In the genomic region with DNA sequence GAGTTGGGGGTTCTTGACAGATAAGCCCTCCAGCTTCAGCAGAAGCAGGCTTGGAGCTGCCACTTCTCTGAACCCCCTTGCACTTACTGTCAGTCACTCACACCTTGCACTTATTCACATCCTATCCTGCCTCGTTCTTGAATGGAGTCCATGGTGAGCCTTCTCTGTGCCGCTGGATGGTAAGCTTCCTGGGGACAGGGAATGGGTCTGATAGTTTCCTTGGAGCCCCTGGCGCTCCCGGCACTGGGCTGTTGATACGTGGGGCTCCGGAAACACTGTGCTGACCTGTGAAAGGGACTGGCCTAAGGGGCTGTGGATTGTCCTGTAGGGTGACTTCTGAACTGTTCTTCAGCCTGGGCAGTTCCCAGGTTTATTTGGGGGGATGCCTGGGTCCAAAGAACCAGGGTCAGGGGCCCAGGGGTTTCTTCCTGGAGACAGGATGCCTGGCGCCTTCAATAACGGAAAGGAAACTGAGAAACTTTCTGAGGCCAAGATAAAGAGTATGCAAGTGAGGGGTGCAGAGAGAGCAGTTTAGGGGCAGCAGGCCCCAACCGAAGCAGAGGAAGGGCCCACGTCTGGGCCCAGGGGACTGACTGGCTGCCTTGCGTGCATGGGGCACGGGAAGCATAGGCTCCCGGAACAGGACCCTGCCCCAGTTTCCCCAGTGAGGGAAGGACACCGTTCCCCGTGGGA, we compare ENCODE assay signal across 8 cellular contexts. TPM values are rescaled to one million over a fixed set of nuclear protein-coding genes. Genes with fewer than 3 reads are reported as not detected.
DNase-seq lines count a peak whose midpoint lies in the region; ATAC-seq, FAIRE-seq and TF ChIP-seq lines count a peak whose summit lies in the region.

No MANE protein-coding gene starts in this region.

- TF ChIP-seq CTCF in Caco-2 (IDR thresholded peaks at IDR 0.05; ENCODE audit: insufficient read depth in 1 of 2, low read depth in 1 of 2, low read length in 1 of 2, severe bottlenecking in 1 of 2, unreplicated experiment in 1 of 2) (no peak), IMR-90 (conservative IDR thresholded peaks at IDR 0.05; ENCODE audit: low read depth, low read length) (no peak), K562 (IDR thresholded peaks at IDR 0.05 in 2 of 3, conservative IDR thresholded peaks at IDR 0.05 in 1 of 3; ENCODE audit: insufficient read depth in 2 of 3, low read depth in 1 of 3, low read length in 3 of 3) (no peak), vagina (IDR thresholded peaks at IDR 0.05) (no peak)

- WGBS in IMR-90 (ENCODE audit: extremely low coverage in 2 of 2, insufficient read length in 1 of 2), 2 experiments = 15% methylated on average over 11 of the region's 15 CpGs; no CpG with 5 or more reads in 1 of the 2 experiments
- 9% methylated on average over 15 of the region's 15 CpGs for WGBS in K562 (ENCODE audit: insufficient coverage, low coverage, missing lambda C conversion rate)
- 32% methylated on average over 15 of the region's 15 CpGs for WGBS in mesenchymal stem cell

- FAIRE-seq in K562 (lab: Jason Lieb, UNC) = peak; percentile 40
- FAIRE-seq in HTR-8/SVneo (lab: Jason Lieb, UNC) = no peak

- intact Hi-C loops in Caco-2 (cut with micrococcal nuclease; ENCODE audit: unreplicated experiment) = loop anchor here (2.0 kb wide), 1 partner anchor 44 kb away; no protein-coding TSS in a partner anchor
- intact Hi-C loops in IMR-90 (cut with micrococcal nuclease) = no loop called here
- intact Hi-C loops in K562 (cut with micrococcal nuclease) = loop anchor here (2.0 kb wide), 1 partner anchor 66 kb away; no protein-coding TSS in a partner anchor
- intact Hi-C loops in vagina (cut with DNase I) = loop anchor here (5.0 kb wide), 1 partner anchor 63 kb away; no protein-coding TSS in a partner anchor

- peak overlapping the region; percentile 89; the same call in 2 of the 3 replicates for H2BK15ac ChIP-seq in IMR-90 (ENCODE audit: low read depth, low read length)
- peak overlapping the region; percentile 28 for H2BK15ac ChIP-seq in mesenchymal stem cell (ENCODE audit: low read depth, poor library complexity, severe bottlenecking)

- peak overlapping the region; percentile 100 for H2AK9ac ChIP-seq in IMR-90 (replicated peaks; ENCODE audit: low read depth, low read length, poor library complexity)

- H3K23ac ChIP-seq in IMR-90 (ENCODE audit: low read depth, low read length) (peak overlapping the region; percentile 99), mesenchymal stem cell (ENCODE audit: low read length in 2 of 2) (peak overlapping the region in 1 of 2 experiments; percentile 66)

- H2BK120ac ChIP-seq in IMR-90 (ENCODE audit: low read depth, low read length) (peak overlapping the region; percentile 86), mesenchymal stem cell (ENCODE audit: low read depth, low read length) (peak overlapping the region; percentile 94)

- H2AFZ ChIP-seq in IMR-90 (replicated peaks; ENCODE audit: low read length, poor library complexity) (peak overlapping the region; percentile 98), K562 (ENCODE audit: low read depth, low read length) (peak overlapping the region; percentile 93), mesenchymal stem cell (ENCODE audit: low read depth, low read length) (peak overlapping the region; percentile 15)

- H4K5ac ChIP-seq in IMR-90 (ENCODE audit: low read depth, low read length) = peak overlapping the region; percentile 92

- H4K91ac ChIP-seq in IMR-90 (ENCODE audit: insufficient read depth, low read depth, low read length) (peak overlapping the region; percentile 93), mesenchymal stem cell (ENCODE audit: low read length) (peak overlapping the region; percentile 93)

- H3K9me1 ChIP-seq in IMR-90 (ENCODE audit: insufficient read depth, low read length) (peaks cover 16% of the 10 kb centered on the region), K562 (ENCODE audit: control insufficient read depth, insufficient read depth, low read length) (no peaks in the 10 kb centered on the region)

- H4K8ac ChIP-seq in IMR-90 (ENCODE audit: low read depth in 2 of 2, low read length in 2 of 2) = peak overlapping the region; percentile 84 to 98
- peak overlapping the region; percentile 98 for H4K8ac ChIP-seq in mesenchymal stem cell (ENCODE audit: low read length)

- no peaks in the 10 kb centered on the region for H3K36me3 ChIP-seq in Caco-2 (ENCODE audit: control insufficient read depth, insufficient read depth, low read length)
- H3K36me3 ChIP-seq in IMR-90 (ENCODE audit: control insufficient read depth, insufficient read depth, low read length) = no peaks in the 10 kb centered on the region
- peaks cover 27% of the 10 kb centered on the region for H3K36me3 ChIP-seq in K562 (ENCODE audit: control insufficient read depth, insufficient read depth, low read length)
- peaks cover 2 to 4% of the 10 kb centered on the region in 2 experiments for H3K36me3 ChIP-seq in mesenchymal stem cell (ENCODE audit: control insufficient read depth in 1 of 2, insufficient read depth in 2 of 2, low read depth in 1 of 2, low read length in 2 of 2)
- no peaks in the 10 kb centered on the region for H3K36me3 ChIP-seq in vagina

- TF ChIP-seq EP300 in K562 (IDR thresholded peaks at IDR 0.05; ENCODE audit: low read length) = no peak

- peaks cover 59% of the 10 kb centered on the region for H3K79me2 ChIP-seq in K562 (ENCODE audit: control insufficient read depth, insufficient read depth, low read length)

- H3K27me3 ChIP-seq in Caco-2 (replicated peaks; ENCODE audit: control insufficient read depth, insufficient read depth, low read length) (no peaks in the 10 kb centered on the region), IMR-90 (ENCODE audit: control insufficient read depth, insufficient read depth, low read length) (no peaks in the 10 kb centered on the region), K562 (ENCODE audit: control insufficient read depth in 2 of 2, insufficient read depth in 2 of 2, low read length in 2 of 2) (no peaks in the 10 kb centered on the region), mesenchymal stem cell (ENCODE audit: control insufficient read depth in 1 of 2, insufficient read depth in 1 of 2, low read length in 2 of 2) (no peaks in the 10 kb centered on the region), vagina (no peaks in the 10 kb centered on the region)

- H3K9me3 ChIP-seq in Caco-2 = no peaks in the 10 kb centered on the region
- no peaks in the 10 kb centered on the region for H3K9me3 ChIP-seq in IMR-90 (ENCODE audit: control insufficient read depth, insufficient read depth, low read length)
- no peaks in the 10 kb centered on the region for H3K9me3 ChIP-seq in K562 (replicated peaks; ENCODE audit: control insufficient read depth, insufficient read depth, low read depth, low read length)
- H3K9me3 ChIP-seq in mesenchymal stem cell (ENCODE audit: control insufficient read depth, low read length) = no peaks in the 10 kb centered on the region
- no peaks in the 10 kb centered on the region for H3K9me3 ChIP-seq in vagina

- BruUV-seq in Caco-2 (replicated peaks; lab: Mats Ljungman, UMichigan) (TSS peak; percentile 59), IMR-90 (replicated peaks; lab: Mats Ljungman, UMichigan) (no TSS peak), K562 (replicated peaks; lab: Mats Ljungman, UMichigan) (TSS peak; percentile 85)

- H3K4me2 ChIP-seq in IMR-90 (ENCODE audit: low read depth, low read length) (peak overlapping the region; percentile 75), K562 (ENCODE audit: insufficient read depth, low read length) (peak overlapping the region; percentile 83), mesenchymal stem cell (ENCODE audit: low read length, poor library complexity, severe bottlenecking) (peak overlapping the region; percentile 59)

- in situ Hi-C loops in IMR-90 (cut with MboI; ENCODE audit: low sequenced_read_pairs) = no loop called here
- in situ Hi-C loops in K562 (cut with MboI) = no loop called here

- TF ChIP-seq POLR2A in IMR-90 (IDR thresholded peaks at IDR 0.05; ENCODE audit: low read depth, low read length) (no peak), K562 (conservative IDR thresholded peaks at IDR 0.05) (no peak), vagina (IDR thresholded peaks at IDR 0.05) (no peak)

- H3K4me3 ChIP-seq in Caco-2 (ENCODE audit: low read depth, low read length) (peak overlapping the region; percentile 82), IMR-90 (ENCODE audit: insufficient read depth, low read depth, low read length) (peak overlapping the region; percentile 94), K562 (peak overlapping the region; percentile 65), mesenchymal stem cell (ENCODE audit: insufficient read depth in 1 of 2, low read depth in 1 of 2, low read length in 2 of 2) (peak overlapping the region; percentile 87 to 91), vagina (peak overlapping the region; percentile 72 to 86)

- peak; percentile 45 for ATAC-seq in GM21390 (IDR thresholded peaks at IDR 0.05; ENCODE audit: unreplicated experiment)
- ATAC-seq in IMR-90 (ENCODE audit: low read depth) = peak; percentile 21
- peak; percentile 50 for ATAC-seq in K562

- POLR2A ChIA-PET in Caco-2 (lab: Charles Lee) = interaction anchor here (1.0 to 1.7 kb wide), 2 partner anchors 51 to 62 kb away, joined by 7 to 9 read pairs; partner anchors contain the start of gene DCPS
- POLR2A ChIA-PET in IMR-90 (lab: Charles Lee; ENCODE audit: unreplicated experiment) = no interaction called here
- POLR2A ChIA-PET in K562 (lab: Yijun Ruan, JAX) = interaction anchor here (1.3 to 1.4 kb wide), 2 partner anchors 9 kb away, joined by 5 read pairs; no protein-coding TSS in a partner anchor

- DNase-seq in Caco-2 = no peak
- no peak for DNase-seq in IMR-90
- peak; percentile 23 to 55 (median 38) for DNase-seq in K562 (ENCODE audit: extremely low read depth in 1 of 4, low spot score in 3 of 4)
- DNase-seq in mesenchymal stem cell = no peak
- peak in 1 of 2 donors; percentile 89 for DNase-seq in vagina (ENCODE audit: extremely low spot score in 2 of 2)
- no peak for DNase-seq in occipital lobe (lab: John Stamatoyannopoulos, UW)
- DNase-seq in HTR-8/SVneo (ENCODE audit: insufficient read length, low spot score) = no peak

- peak overlapping the region; percentile 74 for H3K18ac ChIP-seq in IMR-90 (ENCODE audit: low read depth, low read length)
- peak overlapping the region; percentile 96 for H3K18ac ChIP-seq in mesenchymal stem cell (ENCODE audit: low read depth in 1 of 2, low read length in 2 of 2)

- H3K4me1 ChIP-seq in Caco-2 = peaks cover 22% of the 10 kb centered on the region
- peaks cover 22% of the 10 kb centered on the region for H3K4me1 ChIP-seq in IMR-90 (ENCODE audit: control insufficient read depth, insufficient read depth, low read length)
- H3K4me1 ChIP-seq in K562 (replicated peaks in 1 of 2; ENCODE audit: control insufficient read depth in 2 of 2, insufficient read depth in 2 of 2, low read length in 2 of 2) = peaks cover 50 to 58% of the 10 kb centered on the region in 2 experiments
- peaks cover 17% of the 10 kb centered on the region for H3K4me1 ChIP-seq in mesenchymal stem cell (ENCODE audit: control insufficient read depth, insufficient read depth, low read depth, low read length)
- H3K4me1 ChIP-seq in vagina = peaks cover 69% of the 10 kb centered on the region

- H2AK5ac ChIP-seq in IMR-90 (ENCODE audit: low read depth, low read length) (peak overlapping the region; percentile 52), mesenchymal stem cell (ENCODE audit: low read length, severe bottlenecking) (peak overlapping the region; percentile 72)

- H2BK20ac ChIP-seq in IMR-90 (ENCODE audit: low read depth, low read length) = peak overlapping the region; percentile 11; the same call in 1 of the 2 replicates

- H3K36me3 Mint-ChIP-seq in Caco-2 (ENCODE audit: insufficient read depth, unreplicated experiment) = peaks cover 5% of the 10 kb centered on the region

- H3K14ac ChIP-seq in IMR-90 (replicated peaks; ENCODE audit: low read depth, low read length) (peak overlapping the region; percentile 98), mesenchymal stem cell (ENCODE audit: low read length in 2 of 2) (peak overlapping the region in 1 of 2 experiments; percentile 80)

- dilution Hi-C loops in IMR-90 (cut with HindIII; ENCODE audit: low sequenced_read_pairs, unreplicated experiment) = no loop called here

- peak overlapping the region; percentile 94 for H2BK5ac ChIP-seq in IMR-90 (ENCODE audit: low read depth, low read length, poor library complexity, severe bottlenecking)
- no peak overlapping the region for H2BK5ac ChIP-seq in mesenchymal stem cell (ENCODE audit: low read depth, low read length, poor library complexity, severe bottlenecking)

- peaks cover 18% of the 10 kb centered on the region for H3K4me1 Mint-ChIP-seq in Caco-2 (ENCODE audit: low read depth, unreplicated experiment)

- H3K9me3 Mint-ChIP-seq in Caco-2 (ENCODE audit: unreplicated experiment) = no peaks in the 10 kb centered on the region

- peak overlapping the region; percentile 93 for H3K4me3 Mint-ChIP-seq in Caco-2 (ENCODE audit: unreplicated experiment)

- peak overlapping the region; percentile 51 for H2BK12ac ChIP-seq in mesenchymal stem cell (ENCODE audit: low read length in 2 of 2)

- no peaks in the 10 kb centered on the region for H3K27me3 Mint-ChIP-seq in Caco-2 (ENCODE audit: insufficient read depth, unreplicated experiment)

- peak overlapping the region; percentile 65 for H3K27ac Mint-ChIP-seq in Caco-2 (ENCODE audit: unreplicated experiment)

- H3K79me1 ChIP-seq in IMR-90 (ENCODE audit: low read depth in 1 of 2, low read length in 2 of 2) = peaks cover 33 to 77% of the 10 kb centered on the region in 2 experiments
- peaks cover 50% of the 10 kb centered on the region for H3K79me1 ChIP-seq in mesenchymal stem cell (replicated peaks; ENCODE audit: low read length, poor library complexity, severe bottlenecking)

- TF ChIP-seq RAD21 in IMR-90 (IDR thresholded peaks at IDR 0.05; ENCODE audit: low read length) (no peak), K562 (CRISPR knock-in tag; conservative IDR thresholded peaks at IDR 0.05 in 1 of 2, IDR thresholded peaks at IDR 0.05 in 1 of 2) (no peak)

- CTCF ChIA-PET in Caco-2 (lab: Charles Lee) = interaction anchor here (0.6 to 1.6 kb wide), 4 partner anchors 44 to 126 kb away, joined by 3 to 9 read pairs (median 5); partner anchors contain the start of gene DCPS
- CTCF ChIA-PET in IMR-90 (lab: Yijun Ruan, JAX) = interaction anchor here (1.2 kb wide), 1 partner anchor 43 kb away, joined by 8 read pairs; no protein-coding TSS in a partner anchor
- CTCF ChIA-PET in K562 (lab: Yijun Ruan, JAX; ENCODE audit: low intra/inter-chr PET ratio) = no interaction called here

- H3K27ac ChIP-seq in IMR-90 (ENCODE audit: insufficient read depth, low read length) (peak overlapping the region; percentile 93), K562 (ENCODE audit: extremely low read depth, low read depth, low read length) (peak overlapping the region; percentile 91), mesenchymal stem cell (ENCODE audit: low read length, poor library complexity, severe bottlenecking) (peak overlapping the region; percentile 13), vagina (peak overlapping the region; percentile 88)

- H4K20me1 ChIP-seq in IMR-90 (ENCODE audit: insufficient read depth, low read length) (peaks cover 4% of the 10 kb centered on the region), K562 (replicated peaks; ENCODE audit: control insufficient read depth, insufficient read depth, low read length) (no peaks in the 10 kb centered on the region)

- H3K56ac ChIP-seq in IMR-90 (ENCODE audit: extremely low read depth, insufficient read depth, low read length) = peak overlapping the region; percentile 90

- peak overlapping the region; percentile 98 for H3K4ac ChIP-seq in IMR-90 (ENCODE audit: low read depth, low read length)
- peak overlapping the region; percentile 91 to 94 for H3K4ac ChIP-seq in mesenchymal stem cell (ENCODE audit: low read depth in 1 of 2, low read length in 2 of 2)

- H3K9ac ChIP-seq in IMR-90 (ENCODE audit: low read depth, low read length) = peak overlapping the region; percentile 97
- peak overlapping the region; percentile 92 to 97 for H3K9ac ChIP-seq in K562 (ENCODE audit: insufficient read depth in 1 of 2, low read depth in 2 of 2, low read length in 2 of 2)
- H3K9ac ChIP-seq in mesenchymal stem cell (ENCODE audit: low read length) = peak overlapping the region; percentile 89

RNA-seq across cellular contexts. Expression of gene ST3GAL4, which starts 0.7 kb away (rescaled TPM):
- 11.2 and 11.5 TPM in 2 replicates for total RNA-seq in Caco-2 (2022)
- total RNA-seq in IMR-90 (2012; rRNA removed) = 12.5 and 17.0 TPM in 2 replicates
- polyA plus RNA-seq in IMR-90 (2012; rRNA removed) = 18.3 and 19.7 TPM in 2 replicates
- 19.6 and 25.9 TPM in 2 replicates for polyA plus RNA-seq in IMR-90 (2012; cell fraction: cytosol; rRNA removed)
- polyA plus RNA-seq in IMR-90 (2012; cell fraction: nucleus; rRNA removed; ENCODE audit: low replicate concordance) = 12.5 and 20.7 TPM in 2 replicates
- 11.3 and 26.5 TPM in 2 replicates for total RNA-seq in K562 (2011; cell fraction: chromatin; rRNA removed; ENCODE audit: low replicate concordance)
- total RNA-seq in K562 (2011; cell fraction: nucleolus; rRNA removed) = 24.2 and 25.7 TPM in 2 replicates
- 22.4 and 23.4 TPM in 2 replicates for total RNA-seq in K562 (2011; cell fraction: nucleoplasm; rRNA removed)
- total RNA-seq in K562 (2014; rRNA removed) = 10.5 and 16.9 TPM in 2 replicates
- 6.2 and 8.2 TPM in 2 replicates for total RNA-seq in K562 (2014; rRNA removed; fragmentation: Illumina TruSeq; extraction: Trizol)
- 6.0 and 6.7 TPM in 2 replicates for total RNA-seq in K562 (2015; rRNA removed; fragmentation: Illumina TruSeq; extraction: Trizol)
- 13.7 and 15.2 TPM in 2 replicates for total RNA-seq in K562 (2021)
- polyA plus RNA-seq in K562 (2011; rRNA removed) = 10.7 and 15.4 TPM in 2 replicates
- polyA plus RNA-seq in K562 (2011; cell fraction: cytosol; rRNA removed) = 12.8 and 18.7 TPM in 2 replicates
- 10.4 and 18.7 TPM in 2 replicates for polyA plus RNA-seq in K562 (2011; cell fraction: nucleus; rRNA removed)
- 8.2 and 14.5 TPM in 2 replicates for polyA plus RNA-seq in K562 (2012)
- 17.8 and 22.9 TPM in 2 replicates for polyA plus RNA-seq in K562 (2014; fragmentation: Illumina TruSeq; extraction: Trizol)
- polyA plus RNA-seq in K562 (2014; fragmentation: Nextera tagmentation; extraction: Ambion mirVana) = under 1 TPM; 0.27 to 0.53 TPM
- 13.8 and 16.7 TPM in 2 replicates for polyA plus RNA-seq in K562 (2014; rRNA removed)
- 2.6 and 6.2 TPM in 2 replicates for polyA minus RNA-seq in K562 (2011; rRNA and poly(A)+ RNA removed)
- 7.9 and 8.3 TPM in 2 replicates for polyA minus RNA-seq in K562 (2011; cell fraction: cytosol; rRNA and poly(A)+ RNA removed)
- 3.8 and 5.3 TPM in 2 replicates for polyA minus RNA-seq in K562 (2011; cell fraction: nucleus; rRNA and poly(A)+ RNA removed)
- polyA plus RNA-seq in mesenchymal stem cell (2013, experiment 1 of 2) = 11.1 TPM
- 11.5 TPM for polyA plus RNA-seq in mesenchymal stem cell (2013, experiment 2 of 2)
- total RNA-seq in vagina = 41.5 TPM
- total RNA-seq in occipital lobe = 15.0 TPM

RNA-seq across cellular contexts. Expression of gene DCPS, which starts 50.9 kb away (rescaled TPM):
- total RNA-seq in Caco-2 (2022) = 40.2 and 40.4 TPM in 2 replicates
- 18.6 and 19.7 TPM in 2 replicates for total RNA-seq in IMR-90 (2012; rRNA removed)
- polyA plus RNA-seq in IMR-90 (2012; rRNA removed) = 34.8 and 35.0 TPM in 2 replicates
- polyA plus RNA-seq in IMR-90 (2012; cell fraction: cytosol; rRNA removed) = 26.7 and 31.4 TPM in 2 replicates
- 12.2 and 12.5 TPM in 2 replicates for polyA plus RNA-seq in IMR-90 (2012; cell fraction: nucleus; rRNA removed; ENCODE audit: low replicate concordance)
- total RNA-seq in K562 (2011; cell fraction: chromatin; rRNA removed; ENCODE audit: low replicate concordance) = 5.6 and 9.2 TPM in 2 replicates
- 11.2 and 12.0 TPM in 2 replicates for total RNA-seq in K562 (2011; cell fraction: nucleolus; rRNA removed)
- 7.4 and 9.0 TPM in 2 replicates for total RNA-seq in K562 (2011; cell fraction: nucleoplasm; rRNA removed)
- 16.5 and 23.8 TPM in 2 replicates for total RNA-seq in K562 (2014; rRNA removed)
- 10.8 and 11.1 TPM in 2 replicates for total RNA-seq in K562 (2014; rRNA removed; fragmentation: Illumina TruSeq; extraction: Trizol)
- total RNA-seq in K562 (2015; rRNA removed; fragmentation: Illumina TruSeq; extraction: Trizol) = 17.9 and 18.9 TPM in 2 replicates
- 23.0 and 24.6 TPM in 2 replicates for total RNA-seq in K562 (2021)
- polyA plus RNA-seq in K562 (2011; rRNA removed) = 16.8 and 25.9 TPM in 2 replicates
- 27.0 and 56.5 TPM in 2 replicates for polyA plus RNA-seq in K562 (2011; cell fraction: cytosol; rRNA removed)
- 7.1 and 12.9 TPM in 2 replicates for polyA plus RNA-seq in K562 (2011; cell fraction: nucleus; rRNA removed)
- 21.5 and 26.3 TPM in 2 replicates for polyA plus RNA-seq in K562 (2012)
- 37.2 and 38.1 TPM in 2 replicates for polyA plus RNA-seq in K562 (2014; fragmentation: Illumina TruSeq; extraction: Trizol)
- 10 to 100 TPM in 1 of 2 experiments, 1 to 10 TPM in 1; 8.7 to 17.8 TPM for polyA plus RNA-seq in K562 (2014; fragmentation: Nextera tagmentation; extraction: Ambion mirVana)
- 23.3 and 27.2 TPM in 2 replicates for polyA plus RNA-seq in K562 (2014; rRNA removed)
- 6.6 and 12.8 TPM in 2 replicates for polyA minus RNA-seq in K562 (2011; rRNA and poly(A)+ RNA removed)
- polyA minus RNA-seq in K562 (2011; cell fraction: cytosol; rRNA and poly(A)+ RNA removed) = 9.0 and 12.5 TPM in 2 replicates
- 5.8 and 6.1 TPM in 2 replicates for polyA minus RNA-seq in K562 (2011; cell fraction: nucleus; rRNA and poly(A)+ RNA removed)
- 13.0 TPM for polyA plus RNA-seq in mesenchymal stem cell (2013, experiment 1 of 2)
- 12.5 TPM for polyA plus RNA-seq in mesenchymal stem cell (2013, experiment 2 of 2)
- 15.5 TPM for total RNA-seq in vagina
- total RNA-seq in occipital lobe = 3.7 TPM

Comparison
In these comparisons a context has a peak if more than half of its experiments do, and no peak if none do; other contexts are left out.
1. DNase-seq: peak in K562 (4 of 4); none in Caco-2 (0 of 2), IMR-90 (single experiment), mesenchymal stem cell (single experiment), occipital lobe (single experiment) and HTR-8/SVneo (single experiment).
2. H2AFZ ChIP-seq: peak in every context shown above with its lines; median percentile 98 in IMR-90; 93 in K562; 15 in mesenchymal stem cell.
3. H3K27ac ChIP-seq: peak in every context shown above with its lines; median percentile 93 in IMR-90; 91 in K562; 88 in vagina; 13 in mesenchymal stem cell.
4. Peak in every context shown above with its lines, with median percentiles within 50 percentile points of each other: H3K4me3 ChIP-seq, ATAC-seq, H3K4me2 ChIP-seq and H3K9ac ChIP-seq.